7 cellular contexts compared by ENCODE assay signal in the genomic region with DNA sequence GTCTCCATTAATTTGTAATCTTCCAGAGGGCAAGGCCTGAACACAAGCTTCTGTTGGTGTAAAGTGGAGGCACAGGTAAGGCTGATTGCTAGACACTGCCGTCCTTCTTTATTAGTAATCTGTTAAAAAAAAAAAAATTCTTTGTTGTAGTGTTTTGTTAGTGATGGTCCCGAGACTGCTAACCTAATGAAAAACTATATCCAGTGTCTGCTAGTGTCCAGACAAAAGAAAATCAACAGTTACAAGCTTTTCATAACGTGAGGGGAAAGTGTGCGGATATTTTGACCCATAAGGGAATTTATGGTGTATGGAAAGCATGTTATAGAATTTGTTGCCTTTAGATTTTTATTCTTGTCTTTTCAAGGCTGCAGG.
DNase-seq lines count a peak whose midpoint lies in the region; ATAC-seq, FAIRE-seq and TF ChIP-seq lines count a peak whose summit lies in the region.

No MANE protein-coding gene starts in this region.

- no peak for FAIRE-seq in RCC 7860 (lab: Jason Lieb, UNC)

- no peaks in the 10 kb centered on the region for H3K9me3 ChIP-seq in HAP-1

- in situ Hi-C loops in HAP-1 (cut with MboI; ENCODE audit: low sequenced_read_pairs): no loop called here

- H3K4me1 ChIP-seq in HAP-1: peaks cover 12% of the 10 kb centered on the region

- TF ChIP-seq CTCF in WI38 (IDR thresholded peaks at IDR 0.05; ENCODE audit: low read depth, low read length): no peak

- no peaks in the 10 kb centered on the region for H3K36me3 ChIP-seq in HAP-1 (replicated peaks)

- peak overlapping the region; percentile 87 to 99 (median 97) for H3K27ac ChIP-seq in skin epidermis

- DNase-seq in HAP-1 (ENCODE audit: low spot score in 2 of 2) (no peak), glomerular visceral epithelial cell (ENCODE audit: extremely low spot score) (peak; percentile 14), RCC 7860 (ENCODE audit: low spot score) (no peak)

- ATAC-seq in activated CD4-positive, CD25-positive, alpha-beta regulatory T cell treated with anti-CD3 and anti-CD28 coated beads, Interleukin-2, amount 50 U/mL, for 24 hours: no peak
- ATAC-seq in HG03571 (IDR thresholded peaks at IDR 0.05; ENCODE audit: unreplicated experiment): no peak

- H3K4me3 ChIP-seq in HAP-1 (peak overlapping the region; percentile 64), WI38 (ENCODE audit: low read depth, low read length) (peak overlapping the region; percentile 75), skin epidermis (peak overlapping the region in 6 of 7 experiments; percentile 54 to 84 (median 74))

- no peaks in the 10 kb centered on the region for H3K27me3 ChIP-seq in HAP-1 (ENCODE audit: low read depth)
